ENCODE assay signal across 8 cellular contexts in the genomic region with DNA sequence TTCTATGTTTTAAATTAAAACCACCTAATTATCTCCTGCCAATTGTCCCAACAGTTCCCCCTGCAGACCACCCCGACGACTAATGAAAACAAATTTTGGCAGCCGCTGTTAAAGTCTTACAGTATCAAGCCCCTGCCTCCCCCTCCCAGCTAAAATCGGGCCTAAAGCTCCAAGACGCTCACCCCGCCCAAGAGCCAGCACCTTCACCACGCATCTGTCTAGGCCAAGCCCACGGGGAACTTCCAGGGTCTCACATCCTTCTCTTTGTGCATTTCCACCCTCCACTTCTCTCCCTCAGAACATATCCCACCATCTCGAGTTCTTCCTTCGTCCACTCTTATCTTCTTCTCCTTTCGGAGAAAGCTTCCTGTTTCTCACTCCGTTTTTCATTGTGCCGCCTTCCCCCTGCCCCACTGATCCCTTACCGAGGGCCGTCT. TPM values are rescaled to one million over a fixed set of nuclear protein-coding genes. Genes with fewer than 3 reads are reported as not detected.
DNase-seq lines count a peak whose midpoint lies in the region; ATAC-seq lines count a peak whose summit lies in the region.

No MANE protein-coding gene starts in this region.

- H3K9me3 ChIP-seq in BLaER1 treated with 17β-estradiol and CSF1 and Interleukin-3, amounts not matched to agents 10 nM and 100 nM (replicated peaks in 1 of 11) = peaks cover 0 to 5% (median 1%) of the 10 kb centered on the region in 11 experiments; a peak in 7 of 22 replicates
- H3K9me3 ChIP-seq in skeletal muscle satellite cell (replicated peaks; ENCODE audit: low read length) = no peaks in the 10 kb centered on the region

- H3K27ac ChIP-seq in BLaER1 treated with 17β-estradiol and CSF1 and Interleukin-3, amounts not matched to agents 10 nM and 100 nM = peak overlapping the region; percentile 92 to 99 (median 98)

- no peaks in the 10 kb centered on the region for H3K9me3 Mint-ChIP-seq in activated T-cell treated with anti-CD3 and anti-CD28 coated beads, Interleukin-2, amount 50 U/mL, for 72 hours

- H3K27me3 Mint-ChIP-seq in activated T-cell treated with anti-CD3 and anti-CD28 coated beads, Interleukin-2, amount 50 U/mL, for 72 hours (ENCODE audit: low read depth) = no peaks in the 10 kb centered on the region

- H3K4me1 ChIP-seq in BLaER1 treated with 17β-estradiol and CSF1 and Interleukin-3, amounts not matched to agents 10 nM and 100 nM = peaks cover 24 to 45% (median 36%) of the 10 kb centered on the region in 10 experiments
- H3K4me1 ChIP-seq in skeletal muscle satellite cell (ENCODE audit: control insufficient read depth, insufficient read depth, low read length) = peaks cover 20% of the 10 kb centered on the region

- H3K36me3 Mint-ChIP-seq in activated T-cell treated with anti-CD3 and anti-CD28 coated beads, Interleukin-2, amount 50 U/mL, for 72 hours (ENCODE audit: insufficient read depth in 2 of 2) = peaks cover 16 to 39% of the 10 kb centered on the region in 2 donors

- ATAC-seq in GM21447 (IDR thresholded peaks at IDR 0.05; ENCODE audit: unreplicated experiment) (peak; percentile 2), HG03442 (IDR thresholded peaks at IDR 0.05; ENCODE audit: unreplicated experiment) (no peak)
- ATAC-seq in activated T-cell treated with anti-CD3 and anti-CD28 coated beads, Interleukin-2, amount 50 U/mL, for 72 hours (replicated peaks in 1 of 2) = no peak

- peak overlapping the region; percentile 88 for H3K27ac Mint-ChIP-seq in activated T-cell treated with anti-CD3 and anti-CD28 coated beads, Interleukin-2, amount 50 U/mL, for 72 hours

- peak overlapping the region; percentile 90 to 98 (median 97) for H3K9ac ChIP-seq in BLaER1 treated with 17β-estradiol and CSF1 and Interleukin-3, amounts not matched to agents 10 nM and 100 nM
- peak overlapping the region; percentile 99 for H3K9ac ChIP-seq in skeletal muscle satellite cell (ENCODE audit: low read depth, low read length)

- peaks cover 38 to 55% (median 48%) of the 10 kb centered on the region in 11 experiments for H3K36me3 ChIP-seq in BLaER1 treated with 17β-estradiol and CSF1 and Interleukin-3, amounts not matched to agents 10 nM and 100 nM
- H3K36me3 ChIP-seq in skeletal muscle satellite cell (ENCODE audit: insufficient read depth, low read length) = peaks cover 30% of the 10 kb centered on the region

- H3K4me1 Mint-ChIP-seq in activated T-cell treated with anti-CD3 and anti-CD28 coated beads, Interleukin-2, amount 50 U/mL, for 72 hours (ENCODE audit: low read depth) = peaks cover 68% of the 10 kb centered on the region

- peak overlapping the region; percentile 88 to 100 for H3K4me3 Mint-ChIP-seq in activated T-cell treated with anti-CD3 and anti-CD28 coated beads, Interleukin-2, amount 50 U/mL, for 72 hours

- peak overlapping the region; percentile 67 to 88 (median 83) for H3K4me2 ChIP-seq in BLaER1 treated with 17β-estradiol and CSF1 and Interleukin-3, amounts not matched to agents 10 nM and 100 nM
- H3K4me2 ChIP-seq in skeletal muscle satellite cell (ENCODE audit: low read length) = peak overlapping the region; percentile 82

- H3K27me3 ChIP-seq in BLaER1 treated with 17β-estradiol and CSF1 and Interleukin-3, amounts not matched to agents 10 nM and 100 nM = no peaks in the 10 kb centered on the region
- no peaks in the 10 kb centered on the region for H3K27me3 ChIP-seq in skeletal muscle satellite cell (ENCODE audit: control insufficient read depth, insufficient read depth, low read length)

- H3K4me3 ChIP-seq in BLaER1 treated with 17β-estradiol and CSF1 and Interleukin-3, amounts not matched to agents 10 nM and 100 nM = peak overlapping the region; percentile 71 to 94 (median 82)
- peak overlapping the region; percentile 97 for H3K4me3 ChIP-seq in skeletal muscle satellite cell (ENCODE audit: low read length)

- peaks cover 42 to 70% (median 51%) of the 10 kb centered on the region in 11 experiments for H4K20me1 ChIP-seq in BLaER1 treated with 17β-estradiol and CSF1 and Interleukin-3, amounts not matched to agents 10 nM and 100 nM

- DNase-seq in NCI-H345 treated with DMSO at 0.1 percent for 48 hours (lab: John Stamatoyannopoulos, UW; ENCODE audit: unreplicated experiment) (peak; percentile 26), hepatic stellate cell (ENCODE audit: low spot score) (peak; percentile 0), SHP77 treated with DMSO at 0.1 percent for 48 hours (lab: John Stamatoyannopoulos, UW) (no peak)
- DNase-seq in activated T-cell treated with anti-CD3 and anti-CD28 coated beads, Interleukin-2, amount 50 U/mL, for 72 hours = peak in 1 of 2 donors; percentile 24

RNA-seq across cellular contexts. Expression of a gene that starts 0.4 kb away (rescaled TPM):
- 100 to 1,000 TPM; 122 to 127 TPM for total RNA-seq in activated T-cell treated with anti-CD3 and anti-CD28 coated beads, Interleukin-2, amount 50 U/mL, for 72 hours
- 92.2 and 119 TPM in 2 replicates for total RNA-seq in skeletal muscle satellite cell (2012; rRNA removed)

RNA-seq across cellular contexts. Expression of a gene that starts 1.6 kb away (rescaled TPM):
- 10 to 100 TPM; 30.6 to 41.5 TPM for total RNA-seq in activated T-cell treated with anti-CD3 and anti-CD28 coated beads, Interleukin-2, amount 50 U/mL, for 72 hours
- total RNA-seq in skeletal muscle satellite cell (2012; rRNA removed) = 20.8 and 33.0 TPM in 2 replicates
